In the genomic region with DNA sequence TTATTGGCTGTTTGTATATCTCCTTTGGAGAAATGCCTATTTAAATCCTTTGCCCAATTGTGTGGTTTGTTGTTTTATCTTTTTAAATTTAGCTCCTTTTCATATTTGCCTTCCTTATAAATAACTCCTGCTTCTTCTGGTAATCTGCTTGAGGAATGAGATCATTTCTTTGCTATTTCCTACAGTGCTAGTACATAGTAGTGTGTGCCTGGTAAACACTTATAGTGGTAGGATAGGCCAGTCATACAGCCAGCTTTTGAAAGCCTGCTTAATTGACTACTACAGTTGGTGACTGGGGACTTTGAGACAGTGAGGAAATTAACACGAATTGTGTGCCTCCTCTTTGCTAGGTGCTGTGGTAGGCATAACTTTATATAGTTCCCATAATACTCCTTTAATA, we compare ENCODE assay signal across 21 cellular contexts.
DNase-seq lines count a peak whose midpoint lies in the region; ATAC-seq and TF ChIP-seq lines count a peak whose summit lies in the region.
"Had no signal": no experiment of that assay in that cellular context is flagged by ENCODE, and none has a peak within 500 bp of the region (broad histone marks: within the 10 kb centered on the region; RNA-seq: fewer than 3 reads in every experiment).

No MANE protein-coding gene starts in this region.

- H3K27ac Mint-ChIP-seq in activated T-cell treated with anti-CD3 and anti-CD28 coated beads, Interleukin-2, amount 50 U/mL, for 72 hours = peak overlapping the region; percentile 9
- H3K27ac Mint-ChIP-seq: IgD-negative memory B cell; nephron; stimulated activated memory B cell treated with anti-CD40 and anti-IgM and Interleukin-4, amounts not matched to agents 10 μg/mL and 1 μg/mL and 100 μg/mL, for 72 hours had no signal

- H3K27me3 ChIP-seq in left lung (no peaks in the 10 kb centered on the region), aorta (ENCODE audit: control insufficient read depth in 1 of 2, insufficient read depth in 2 of 2, low read length in 1 of 2) (no peaks in the 10 kb centered on the region), sigmoid colon (no peaks in the 10 kb centered on the region)
- H3K27me3 ChIP-seq: brain microvascular endothelial cell, esophagus muscularis mucosa, spleen had no signal

- H3K4me3 ChIP-seq in astrocyte of the spinal cord (ENCODE audit: low read depth, low read length) (no peak overlapping the region), left lung (no peak overlapping the region), aorta (ENCODE audit: low read length in 2 of 2) (no peak overlapping the region), sigmoid colon (no peak overlapping the region)
- H3K4me3 ChIP-seq: esophagus muscularis mucosa, psoas muscle, spleen had no signal

- no peak for DNase-seq in activated T-cell treated with anti-CD3 and anti-CD28 coated beads, Interleukin-2, amount 50 U/mL, for 72 hours
- no peak for DNase-seq in activated T-cell treated with anti-CD3 and anti-CD28 coated beads, Interleukin-2, amount 50 U/mL, for 4 hours
- DNase-seq in astrocyte of the spinal cord (ENCODE audit: low read depth, low spot score) (peak; percentile 21), left lung (no peak), aorta (no peak), sigmoid colon (no peak)
- DNase-seq in activated CD4-positive, CD25-positive, alpha-beta regulatory T cell treated with anti-CD3 and anti-CD28 coated beads, Interleukin-2, amount 50 U/mL, for 72 hours = no peak
- DNase-seq: ACHN, brain microvascular endothelial cell, MV-4-11, NCI-H2081, NCI-H524 treated with DMSO at 0.1 percent for 48 hours, psoas muscle, SIG-M5, spleen, WERI-Rb-1 had no signal

- peaks cover 6 to 20% of the 10 kb centered on the region in 2 donors for H3K9me3 ChIP-seq in left lung
- H3K9me3 ChIP-seq in aorta (ENCODE audit: control insufficient read depth, low read length) = no peaks in the 10 kb centered on the region
- H3K9me3 ChIP-seq in sigmoid colon = peaks cover 0 to 10% (median 6%) of the 10 kb centered on the region in 4 donors

- H3K27me3 Mint-ChIP-seq in activated T-cell treated with anti-CD3 and anti-CD28 coated beads, Interleukin-2, amount 50 U/mL, for 72 hours (ENCODE audit: low read depth) = no peaks in the 10 kb centered on the region
- H3K27me3 Mint-ChIP-seq in activated T-cell treated with anti-CD3 and anti-CD28 coated beads, Interleukin-2, amount 50 U/mL, for 4 hours (ENCODE audit: low read depth) = no peaks in the 10 kb centered on the region
- H3K27me3 Mint-ChIP-seq: IgD-negative memory B cell; stimulated activated memory B cell treated with anti-CD40 and anti-IgM and Interleukin-4, amounts not matched to agents 10 μg/mL and 1 μg/mL and 100 μg/mL, for 72 hours had no signal

- in situ Hi-C loops in astrocyte of the spinal cord (cut with HindIII; ENCODE audit: low sequenced_read_pairs) = no loop called here

- H3K36me3 ChIP-seq in left lung (peaks cover 0 to 4% of the 10 kb centered on the region in 2 donors), aorta (ENCODE audit: control insufficient read depth in 1 of 2, insufficient read depth in 2 of 2, low read length in 1 of 2) (no peaks in the 10 kb centered on the region), sigmoid colon (no peaks in the 10 kb centered on the region)
- H3K36me3 ChIP-seq: brain microvascular endothelial cell, esophagus muscularis mucosa, WERI-Rb-1 had no signal

- TF ChIP-seq EP300 in sigmoid colon (IDR thresholded peaks at IDR 0.05) = no peak

- peaks cover 50% of the 10 kb centered on the region for H3K4me1 Mint-ChIP-seq in activated T-cell treated with anti-CD3 and anti-CD28 coated beads, Interleukin-2, amount 50 U/mL, for 72 hours (ENCODE audit: low read depth)
- peaks cover 34% of the 10 kb centered on the region for H3K4me1 Mint-ChIP-seq in activated T-cell treated with anti-CD3 and anti-CD28 coated beads, Interleukin-2, amount 50 U/mL, for 4 hours (ENCODE audit: low read depth)
- H3K4me1 Mint-ChIP-seq: nephron had no signal

- peaks cover 10 to 19% of the 10 kb centered on the region in 2 donors for H3K9me3 Mint-ChIP-seq in activated T-cell treated with anti-CD3 and anti-CD28 coated beads, Interleukin-2, amount 50 U/mL, for 72 hours
- peaks cover 10% of the 10 kb centered on the region for H3K9me3 Mint-ChIP-seq in activated T-cell treated with anti-CD3 and anti-CD28 coated beads, Interleukin-2, amount 50 U/mL, for 4 hours

- peaks cover 33 to 37% of the 10 kb centered on the region in 2 donors for H3K36me3 Mint-ChIP-seq in activated T-cell treated with anti-CD3 and anti-CD28 coated beads, Interleukin-2, amount 50 U/mL, for 72 hours (ENCODE audit: insufficient read depth in 2 of 2)
- peaks cover 27% of the 10 kb centered on the region for H3K36me3 Mint-ChIP-seq in activated T-cell treated with anti-CD3 and anti-CD28 coated beads, Interleukin-2, amount 50 U/mL, for 4 hours (ENCODE audit: insufficient read depth)

- H3K4me3 Mint-ChIP-seq in activated T-cell treated with anti-CD3 and anti-CD28 coated beads, Interleukin-2, amount 50 U/mL, for 72 hours = peak overlapping the region; percentile 2 to 16
- no peak overlapping the region for H3K4me3 Mint-ChIP-seq in activated T-cell treated with anti-CD3 and anti-CD28 coated beads, Interleukin-2, amount 50 U/mL, for 4 hours
- H3K4me3 Mint-ChIP-seq: nephron; stimulated activated memory B cell treated with anti-CD40 and anti-IgM and Interleukin-4, amounts not matched to agents 10 μg/mL and 1 μg/mL and 100 μg/mL, for 72 hours had no signal

- WGBS in aorta, 2 donors = 4 to 13% methylated on average over 1 of the region's 1 CpG
- WGBS in sigmoid colon, 2 donors = 64 to 66% methylated on average over 1 of the region's 1 CpG

- no peak for TF ChIP-seq CTCF in astrocyte of the spinal cord (IDR thresholded peaks at IDR 0.05; ENCODE audit: low read depth, low read length)
- no peak for TF ChIP-seq CTCF in left lung (IDR thresholded peaks at IDR 0.05)
- no peak for TF ChIP-seq CTCF in sigmoid colon (IDR thresholded peaks at IDR 0.05)

- peak; percentile 53 to 82 for ATAC-seq in activated T-cell treated with anti-CD3 and anti-CD28 coated beads, Interleukin-2, amount 50 U/mL, for 72 hours (replicated peaks in 1 of 2)
- ATAC-seq in activated T-cell treated with anti-CD3 and anti-CD28 coated beads, Interleukin-2, amount 50 U/mL, for 4 hours = no peak
- ATAC-seq in left lung (peak; percentile 95), aorta (ENCODE audit: low FRiP score) (peak; percentile 56), HG03342 (IDR thresholded peaks at IDR 0.05; ENCODE audit: unreplicated experiment) (no peak)
- ATAC-seq: psoas muscle; stimulated activated memory B cell treated with anti-CD40 and anti-IgM and Interleukin-4, amounts not matched to agents 10 μg/mL and 1 μg/mL and 100 μg/mL, for 72 hours had no signal

- intact Hi-C loops in left lung (cut with DNase I) (no loop called here), aorta (cut with DNase I) (no loop called here), sigmoid colon (cut with DNase I) (no loop called here)

- H3K27ac ChIP-seq in left lung = peak overlapping the region; percentile 59 to 60
- peak overlapping the region in 1 of 2 donors; percentile 69 for H3K27ac ChIP-seq in aorta (ENCODE audit: low read depth in 1 of 2, low read length in 2 of 2)
- H3K27ac ChIP-seq in sigmoid colon = no peak overlapping the region
- H3K27ac ChIP-seq: brain microvascular endothelial cell, esophagus muscularis mucosa, psoas muscle, spleen, WERI-Rb-1 had no signal

- H3K4me1 ChIP-seq in left lung = peaks cover 4 to 23% of the 10 kb centered on the region in 2 donors
- H3K4me1 ChIP-seq in aorta (ENCODE audit: control insufficient read depth in 1 of 2, insufficient read depth in 2 of 2, low read length in 2 of 2) = peaks cover 2 to 6% of the 10 kb centered on the region in 2 donors
- H3K4me1 ChIP-seq in sigmoid colon = peaks cover 0 to 12% (median 6%) of the 10 kb centered on the region in 4 donors

- no peak for TF ChIP-seq POLR2A in sigmoid colon (IDR thresholded peaks at IDR 0.05)

Comparison
In these comparisons a context has a peak if more than half of its experiments do, and no peak if none do; other contexts are left out.
1. ATAC-seq: peak in activated T-cell treated with anti-CD3 and anti-CD28 coated beads, Interleukin-2, amount 50 U/mL, for 72 hours (2 of 2), left lung (single experiment) and aorta (single experiment); none in activated T-cell treated with anti-CD3 and anti-CD28 coated beads, Interleukin-2, amount 50 U/mL, for 4 hours (0 of 2) and HG03342 (single experiment).
2. H3K27ac ChIP-seq: peak in left lung (2 of 2); none in sigmoid colon (0 of 4).